10 cellular contexts compared by ENCODE assay signal in the genomic region with DNA sequence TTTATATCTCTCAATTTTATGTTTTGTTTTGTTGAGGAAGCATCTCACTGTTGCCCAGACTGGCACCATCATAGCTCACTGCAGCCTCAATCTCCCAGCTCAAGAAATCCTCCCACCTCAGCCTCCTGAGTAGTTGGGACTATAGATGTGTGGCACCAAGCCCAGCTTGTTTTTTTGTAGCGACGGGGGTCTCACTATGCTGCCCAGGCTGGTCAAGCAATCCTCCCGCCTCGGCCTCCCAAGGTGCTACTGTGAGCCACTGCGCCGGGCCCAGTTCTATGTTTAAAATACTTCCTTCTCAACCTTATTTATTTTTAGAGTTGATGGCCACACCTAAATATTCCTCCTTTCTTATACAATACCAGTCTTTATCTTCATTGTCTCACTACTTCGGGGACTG. TPM values are rescaled to one million over a fixed set of nuclear protein-coding genes. Genes with fewer than 3 reads are reported as not detected.
DNase-seq lines count a peak whose midpoint lies in the region; ATAC-seq and TF ChIP-seq lines count a peak whose summit lies in the region.
"Had no signal": no experiment of that assay in that cellular context is flagged by ENCODE, and none has a peak within 500 bp of the region (broad histone marks: within the 10 kb centered on the region; RNA-seq: fewer than 3 reads in every experiment).

No MANE protein-coding gene starts in this region.

- H3K4me2 ChIP-seq in smooth muscle cell: peak overlapping the region; percentile 92

- TF ChIP-seq CTCF in esophagus squamous epithelium (IDR thresholded peaks at IDR 0.05): no peak
- no peak for TF ChIP-seq CTCF in smooth muscle cell (IDR thresholded peaks at IDR 0.05; ENCODE audit: borderline replicate concordance, insufficient read depth, poor library complexity, severe bottlenecking)
- no peak for TF ChIP-seq CTCF in gastroesophageal sphincter (IDR thresholded peaks at IDR 0.05)

- TF ChIP-seq EP300 in gastroesophageal sphincter (IDR thresholded peaks at IDR 0.05): no peak

- CTCF ChIA-PET in activated CD4-positive, alpha-beta T cell treated with anti-CD3 and anti-CD28 coated beads for 36 hours (lab: Charles Lee): interaction anchor here (1.0 to 5.3 kb wide), 4 partner anchors 8 to 100 kb away, joined by 3 to 42 read pairs (median 20); a partner anchor contains a TSS

- peaks cover 38% of the 10 kb centered on the region for H3F3A ChIP-seq in smooth muscle cell (ENCODE audit: low read depth)

- H2AFZ ChIP-seq in smooth muscle cell (ENCODE audit: low read depth): no peak overlapping the region

- peaks cover 8% of the 10 kb centered on the region for H4K20me1 ChIP-seq in smooth muscle cell (ENCODE audit: low read depth)

- POLR2A ChIA-PET in activated CD4-positive, alpha-beta T cell treated with anti-CD3 and anti-CD28 coated beads for 36 hours (lab: Charles Lee): interaction anchor here (0.6 kb wide), 1 partner anchor 605 kb away, joined by 6 read pairs; no protein-coding TSS in a partner anchor

- H3K4me3 ChIP-seq in SJCRH30 (peak overlapping the region; percentile 88), esophagus squamous epithelium (peak overlapping the region in 1 of 4 donors; percentile 93), smooth muscle cell (peak overlapping the region; percentile 60), gastroesophageal sphincter (no peak overlapping the region)

- H3K27me3 ChIP-seq in SJCRH30 (no peaks in the 10 kb centered on the region), esophagus squamous epithelium (no peaks in the 10 kb centered on the region), smooth muscle cell (ENCODE audit: low read depth) (no peaks in the 10 kb centered on the region), gastroesophageal sphincter (no peaks in the 10 kb centered on the region)
- H3K27me3 ChIP-seq: testis had no signal

- H3K79me2 ChIP-seq in smooth muscle cell (ENCODE audit: low read depth): peaks cover 35% of the 10 kb centered on the region

- 66 to 68% methylated on average over 7 of the region's 7 CpGs for WGBS in esophagus squamous epithelium, 2 donors
- 95% methylated on average over 7 of the region's 7 CpGs for WGBS in smooth muscle cell (ENCODE audit: low lambda C conversion rate)
- 88 to 93% methylated on average over 3 to 7 of the region's 7 CpGs for WGBS in gastroesophageal sphincter (ENCODE audit: low coverage in 1 of 2), 2 donors

- H3K4me1 Mint-ChIP-seq in activated CD4-positive, alpha-beta T cell treated with anti-CD3 and anti-CD28 coated beads for 36 hours: peaks cover 30% of the 10 kb centered on the region

- intact Hi-C loops in activated CD4-positive, alpha-beta T cell treated with anti-CD3 and anti-CD28 coated beads for 36 hours (cut with DNase I, micrococcal nuclease): no loop called here
- intact Hi-C loops in esophagus squamous epithelium (cut with DNase I): no loop called here

- H3K27ac Mint-ChIP-seq in activated CD4-positive, alpha-beta T cell treated with anti-CD3 and anti-CD28 coated beads for 36 hours: peak overlapping the region; percentile 96

- no peaks in the 10 kb centered on the region for H3K9me3 Mint-ChIP-seq in activated CD4-positive, alpha-beta T cell treated with anti-CD3 and anti-CD28 coated beads for 36 hours (ENCODE audit: low read depth)

- H3K36me3 ChIP-seq in SJCRH30 (peaks cover 6% of the 10 kb centered on the region), esophagus squamous epithelium (peaks cover 0 to 8% (median 0%) of the 10 kb centered on the region in 3 donors), smooth muscle cell (ENCODE audit: low read depth) (no peaks in the 10 kb centered on the region), gastroesophageal sphincter (peaks cover 0 to 8% of the 10 kb centered on the region in 2 donors)

- no peak for TF ChIP-seq POLR2A in esophagus squamous epithelium (IDR thresholded peaks at IDR 0.05)
- no peak for TF ChIP-seq POLR2A in gastroesophageal sphincter (IDR thresholded peaks at IDR 0.05)

- peak overlapping the region; percentile 92 for H3K9ac ChIP-seq in smooth muscle cell (ENCODE audit: low read depth)

- H3K27me3 Mint-ChIP-seq in activated CD4-positive, alpha-beta T cell treated with anti-CD3 and anti-CD28 coated beads for 36 hours: no peaks in the 10 kb centered on the region

- H3K36me3 Mint-ChIP-seq in activated CD4-positive, alpha-beta T cell treated with anti-CD3 and anti-CD28 coated beads for 36 hours (ENCODE audit: low read depth): peaks cover 24% of the 10 kb centered on the region

- ATAC-seq in activated CD4-positive, alpha-beta T cell treated with anti-CD3 and anti-CD28 coated beads for 36 hours: no peak
- no peak for ATAC-seq in HG03095 (IDR thresholded peaks at IDR 0.05; ENCODE audit: unreplicated experiment)
- ATAC-seq in gastroesophageal sphincter: no peak

- peak overlapping the region; percentile 95 for H3K27ac ChIP-seq in SJCRH30
- peak overlapping the region; percentile 97 to 100 (median 98) for H3K27ac ChIP-seq in esophagus squamous epithelium
- peak overlapping the region; percentile 94 for H3K27ac ChIP-seq in smooth muscle cell (ENCODE audit: low read depth)
- peak overlapping the region in 1 of 4 donors; percentile 1 for H3K27ac ChIP-seq in gastroesophageal sphincter

- H3K9me3 ChIP-seq in SJCRH30 (replicated peaks) (no peaks in the 10 kb centered on the region), esophagus squamous epithelium (no peaks in the 10 kb centered on the region), smooth muscle cell (replicated peaks; ENCODE audit: low read depth) (no peaks in the 10 kb centered on the region), gastroesophageal sphincter (no peaks in the 10 kb centered on the region)
- H3K9me3 ChIP-seq: testis had no signal

- H3K4me3 Mint-ChIP-seq in activated CD4-positive, alpha-beta T cell treated with anti-CD3 and anti-CD28 coated beads for 36 hours: peak overlapping the region; percentile 88

- DNase-seq in activated CD4-positive, alpha-beta T cell treated with anti-CD3 and anti-CD28 coated beads for 36 hours: no peak
- DNase-seq in activated CD4-positive, alpha-beta T cell treated with anti-CD3 and anti-CD28 coated beads for 48 hours: no peak
- no peak for DNase-seq in SJCRH30
- DNase-seq in esophagus squamous epithelium (lab: John Stamatoyannopoulos, UW): no peak
- no peak for DNase-seq in smooth muscle cell (lab: John Stamatoyannopoulos, UW; ENCODE audit: unreplicated experiment)
- no peak for DNase-seq in NCI-H1105 treated with DMSO at 0.1 percent for 48 hours (lab: John Stamatoyannopoulos, UW)
- DNase-seq: GOT3, testis had no signal

- H3K4me1 ChIP-seq in SJCRH30 (peaks cover 50% of the 10 kb centered on the region), esophagus squamous epithelium (peaks cover 36 to 51% (median 40%) of the 10 kb centered on the region in 3 donors), smooth muscle cell (ENCODE audit: low read depth) (peaks cover 26% of the 10 kb centered on the region), gastroesophageal sphincter (peaks cover 1 to 48% (median 12%) of the 10 kb centered on the region in 3 donors)

RNA-seq across cellular contexts. Expression of a gene that starts 1.9 kb away (rescaled TPM):
- total RNA-seq in activated CD4-positive, alpha-beta T cell treated with anti-CD3 and anti-CD28 coated beads for 36 hours: 100 to 1,000 TPM; 100 to 127 TPM
- 75.1 and 78.1 TPM in 2 replicates for total RNA-seq in SJCRH30 (2014; rRNA removed; shearing (Covaris generic))
- total RNA-seq in esophagus squamous epithelium (100 to 1,000 TPM in 1 of 4 donors, 10 to 100 TPM in 3; 41.6 to 103 (median 60.0) TPM), smooth muscle cell (101 and 103 TPM in 2 replicates), gastroesophageal sphincter (100 to 1,000 TPM; 166 to 289 (median 182) TPM)
- 61.0 and 67.6 TPM in 2 replicates for polyA plus RNA-seq in smooth muscle cell

RNA-seq across cellular contexts. Expression of a gene that starts 8.7 kb away (rescaled TPM):
- total RNA-seq in activated CD4-positive, alpha-beta T cell treated with anti-CD3 and anti-CD28 coated beads for 36 hours: 1 to 10 TPM; 3.6 to 4.1 TPM
- total RNA-seq in SJCRH30 (2014; rRNA removed; shearing (Covaris generic)): 0.32 TPM in 1 of 2 replicates, not detected in the other
- total RNA-seq in esophagus squamous epithelium: 10 to 100 TPM in 1 of 4 donors, 1 to 10 TPM in 2, under 1 TPM in 1; 0.91 to 14.5 (median 5.7) TPM
- total RNA-seq in smooth muscle cell: 70.6 and 91.8 TPM in 2 replicates
- polyA plus RNA-seq in smooth muscle cell: 193 and 257 TPM in 2 replicates
- 10 to 100 TPM; 40.6 to 75.5 (median 49.4) TPM for total RNA-seq in gastroesophageal sphincter

RNA-seq across cellular contexts. Expression of a gene that starts 55.0 kb away (rescaled TPM):
- total RNA-seq in activated CD4-positive, alpha-beta T cell treated with anti-CD3 and anti-CD28 coated beads for 36 hours: 10 to 100 TPM; 58.6 to 66.0 TPM
- total RNA-seq in SJCRH30 (2014; rRNA removed; shearing (Covaris generic)): 148 and 149 TPM in 2 replicates
- total RNA-seq in esophagus squamous epithelium (10 to 100 TPM; 21.0 to 46.7 (median 24.7) TPM), smooth muscle cell (63.4 and 72.7 TPM in 2 replicates), gastroesophageal sphincter (10 to 100 TPM; 46.0 to 59.3 (median 55.0) TPM)
- polyA plus RNA-seq in smooth muscle cell: 32.7 and 35.6 TPM in 2 replicates

Comparison
In these comparisons a context has a peak if more than half of its experiments do, and no peak if none do; other contexts are left out.
1. H3K4me3 ChIP-seq: peak in SJCRH30 (single experiment) and smooth muscle cell (single experiment); none in gastroesophageal sphincter (0 of 2).